Comparison of ENCODE assay signal across 1 cellular context in the genomic region with DNA sequence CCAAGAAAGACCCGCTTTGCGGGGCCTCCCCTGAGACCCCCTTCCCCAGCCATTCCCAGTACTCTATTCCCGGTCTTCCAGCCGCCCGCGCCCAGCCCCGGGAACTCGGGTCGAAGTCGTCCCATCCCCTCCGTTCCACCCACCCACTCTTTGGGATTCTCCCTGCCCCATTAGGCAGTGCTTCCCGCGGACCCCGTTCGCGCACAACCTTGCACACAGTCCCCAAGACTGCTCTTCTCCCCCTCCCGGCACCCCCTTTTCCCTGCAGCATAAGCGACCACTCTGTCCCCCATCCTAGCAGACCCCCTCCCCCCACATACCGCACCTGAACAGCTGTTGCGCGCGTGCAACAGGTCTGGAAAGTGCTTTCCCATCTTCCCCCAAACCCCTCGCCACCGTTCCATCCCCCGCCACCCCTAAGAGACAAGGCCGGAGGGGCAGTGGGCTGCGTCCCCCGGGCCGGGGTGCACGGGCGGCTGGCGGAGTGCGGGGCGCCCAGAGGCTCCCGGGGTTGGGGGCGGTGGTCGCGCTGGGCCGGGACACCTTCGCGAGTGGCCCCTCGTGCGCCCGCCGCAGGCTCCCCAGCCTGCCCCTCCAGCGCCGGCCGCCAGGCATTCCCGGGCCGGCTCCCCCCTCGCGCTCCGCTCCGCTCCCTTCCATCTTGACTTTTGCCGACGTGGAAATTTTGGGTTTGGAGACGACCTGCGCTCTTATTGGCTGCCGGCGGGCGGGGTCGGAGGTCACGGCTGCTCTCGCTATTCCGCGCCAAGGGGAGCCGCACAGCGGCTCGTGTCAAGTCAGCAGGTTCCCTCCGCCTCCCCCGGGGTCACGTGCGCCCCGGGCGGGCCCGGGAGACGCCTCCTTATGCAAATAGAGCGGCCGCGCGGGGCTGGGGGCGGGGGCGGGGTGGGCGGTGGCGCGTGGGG.
TF ChIP-seq lines count a peak whose summit lies in the region.

No MANE protein-coding gene starts in this region.

TF ChIP-seq in HepG2, 621 proteins besides CTCF, POLR2A, EP300 and RAD21 (continued from another document and continues in another):
- TF ChIP-seq FOSL2 (CRISPR knock-in tag; IDR thresholded peaks at IDR 0.05) (no peak), ATM (IDR thresholded peaks at IDR 0.05; ENCODE audit: borderline replicate concordance) (no peak), ATRX (CRISPR knock-in tag; IDR thresholded peaks at IDR 0.05; ENCODE audit: borderline replicate concordance) (no peak), IRX3 (CRISPR knock-in tag; IDR thresholded peaks at IDR 0.05; ENCODE audit: borderline replicate concordance, low read depth) (no peak), HOXA7 (CRISPR knock-in tag; IDR thresholded peaks at IDR 0.05) (no peak), SCMH1 (CRISPR knock-in tag; IDR thresholded peaks at IDR 0.05; ENCODE audit: borderline replicate concordance) (no peak), ZIK1 (CRISPR knock-in tag; IDR thresholded peaks at IDR 0.05; ENCODE audit: borderline replicate concordance, low read depth) (no peak), GLI4 (CRISPR knock-in tag; IDR thresholded peaks at IDR 0.05; ENCODE audit: borderline replicate concordance) (no peak), TCF7 (IDR thresholded peaks at IDR 0.05; ENCODE audit: low read depth) (peak; percentile 23; the same call in 1 of the 2 replicates), CBX2 (IDR thresholded peaks at IDR 0.05; ENCODE audit: low read depth, low read length) (no peak), CBX2 (CRISPR knock-in tag; IDR thresholded peaks at IDR 0.05; ENCODE audit: low read depth) (no peak), SOX6 (IDR thresholded peaks at IDR 0.05) (no peak), SOX6 (CRISPR knock-in tag; IDR thresholded peaks at IDR 0.05) (peak; percentile 27; the same call in 1 of the 2 replicates), RARA (CRISPR knock-in tag; IDR thresholded peaks at IDR 0.05) (0 out of 2 replicates have a peak, but pooled peaks have one; percentile 9), ATF7 (IDR thresholded peaks at IDR 0.05) (no peak), ATF7 (CRISPR knock-in tag; IDR thresholded peaks at IDR 0.05) (no peak), ZNF616 (CRISPR knock-in tag; IDR thresholded peaks at IDR 0.05; ENCODE audit: low read depth) (no peak), ZNF274 (CRISPR knock-in tag; IDR thresholded peaks at IDR 0.05) (no peak), KLF11 (CRISPR knock-in tag; IDR thresholded peaks at IDR 0.05) (no peak), LCORL (IDR thresholded peaks at IDR 0.05) (0 out of 2 replicates have a peak, but pooled peaks have one; percentile 35), LCORL (CRISPR knock-in tag; IDR thresholded peaks at IDR 0.05) (peak; percentile 75), HIVEP1 (CRISPR knock-in tag; IDR thresholded peaks at IDR 0.05) (0 out of 2 replicates have a peak, but pooled peaks have one; percentile 32), JARID2 (CRISPR knock-in tag; IDR thresholded peaks at IDR 0.05; ENCODE audit: insufficient replicate concordance) (no peak), U2AF2 (IDR thresholded peaks at IDR 0.05; ENCODE audit: low read depth, low read length) (no peak), RBM22 (optimal IDR thresholded peaks at IDR 0.05; ENCODE audit: low read length) (no peak), RBAK (CRISPR knock-in tag; IDR thresholded peaks at IDR 0.05) (no peak), NFYB (CRISPR knock-in tag; IDR thresholded peaks at IDR 0.05) (peak; percentile 78), BRD4 (CRISPR knock-in tag; IDR thresholded peaks at IDR 0.05) (no peak), MAFF (IDR thresholded peaks at IDR 0.05; ENCODE audit: low read depth, low read length) (peak; percentile 54; the same call in 1 of the 2 replicates), KDM5A (IDR thresholded peaks at IDR 0.05; ENCODE audit: borderline replicate concordance, low read length) (0 out of 2 replicates have a peak, but pooled peaks have one; percentile 51), JDP2 (CRISPR knock-in tag; IDR thresholded peaks at IDR 0.05; ENCODE audit: borderline replicate concordance) (no peak), ZNF615 (CRISPR knock-in tag; IDR thresholded peaks at IDR 0.05; ENCODE audit: borderline replicate concordance) (no peak), ZNF746 (CRISPR knock-in tag; IDR thresholded peaks at IDR 0.05) (no peak), HNRNPL (IDR thresholded peaks at IDR 0.05; ENCODE audit: low read depth, low read length) (0 out of 2 replicates have a peak, but pooled peaks have one; percentile 32)
- TF ChIP-seq, protein P1, sequence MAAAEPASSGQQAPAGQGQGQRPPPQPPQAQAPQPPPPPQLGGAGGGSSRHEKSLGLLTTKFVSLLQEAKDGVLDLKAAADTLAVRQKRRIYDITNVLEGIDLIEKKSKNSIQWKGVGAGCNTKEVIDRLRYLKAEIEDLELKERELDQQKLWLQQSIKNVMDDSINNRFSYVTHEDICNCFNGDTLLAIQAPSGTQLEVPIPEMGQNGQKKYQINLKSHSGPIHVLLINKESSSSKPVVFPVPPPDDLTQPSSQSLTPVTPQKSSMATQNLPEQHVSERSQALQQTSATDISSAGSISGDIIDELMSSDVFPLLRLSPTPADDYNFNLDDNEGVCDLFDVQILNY (CRISPR knock-in tag; conservative IDR thresholded peaks at IDR 0.05): 0 out of 2 replicates have a peak, but pooled peaks have one; percentile 40
- TF ChIP-seq, protein P2, sequence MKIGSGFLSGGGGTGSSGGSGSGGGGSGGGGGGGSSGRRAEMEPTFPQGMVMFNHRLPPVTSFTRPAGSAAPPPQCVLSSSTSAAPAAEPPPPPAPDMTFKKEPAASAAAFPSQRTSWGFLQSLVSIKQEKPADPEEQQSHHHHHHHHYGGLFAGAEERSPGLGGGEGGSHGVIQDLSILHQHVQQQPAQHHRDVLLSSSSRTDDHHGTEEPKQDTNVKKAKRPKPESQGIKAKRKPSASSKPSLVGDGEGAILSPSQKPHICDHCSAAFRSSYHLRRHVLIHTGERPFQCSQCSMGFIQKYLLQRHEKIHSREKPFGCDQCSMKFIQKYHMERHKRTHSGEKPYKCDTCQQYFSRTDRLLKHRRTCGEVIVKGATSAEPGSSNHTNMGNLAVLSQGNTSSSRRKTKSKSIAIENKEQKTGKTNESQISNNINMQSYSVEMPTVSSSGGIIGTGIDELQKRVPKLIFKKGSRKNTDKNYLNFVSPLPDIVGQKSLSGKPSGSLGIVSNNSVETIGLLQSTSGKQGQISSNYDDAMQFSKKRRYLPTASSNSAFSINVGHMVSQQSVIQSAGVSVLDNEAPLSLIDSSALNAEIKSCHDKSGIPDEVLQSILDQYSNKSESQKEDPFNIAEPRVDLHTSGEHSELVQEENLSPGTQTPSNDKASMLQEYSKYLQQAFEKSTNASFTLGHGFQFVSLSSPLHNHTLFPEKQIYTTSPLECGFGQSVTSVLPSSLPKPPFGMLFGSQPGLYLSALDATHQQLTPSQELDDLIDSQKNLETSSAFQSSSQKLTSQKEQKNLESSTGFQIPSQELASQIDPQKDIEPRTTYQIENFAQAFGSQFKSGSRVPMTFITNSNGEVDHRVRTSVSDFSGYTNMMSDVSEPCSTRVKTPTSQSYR (CRISPR knock-in tag; IDR thresholded peaks at IDR 0.05; ENCODE audit: borderline replicate concordance): peak; percentile 32; the same call in 1 of the 2 replicates
- TF ChIP-seq, protein P3, sequence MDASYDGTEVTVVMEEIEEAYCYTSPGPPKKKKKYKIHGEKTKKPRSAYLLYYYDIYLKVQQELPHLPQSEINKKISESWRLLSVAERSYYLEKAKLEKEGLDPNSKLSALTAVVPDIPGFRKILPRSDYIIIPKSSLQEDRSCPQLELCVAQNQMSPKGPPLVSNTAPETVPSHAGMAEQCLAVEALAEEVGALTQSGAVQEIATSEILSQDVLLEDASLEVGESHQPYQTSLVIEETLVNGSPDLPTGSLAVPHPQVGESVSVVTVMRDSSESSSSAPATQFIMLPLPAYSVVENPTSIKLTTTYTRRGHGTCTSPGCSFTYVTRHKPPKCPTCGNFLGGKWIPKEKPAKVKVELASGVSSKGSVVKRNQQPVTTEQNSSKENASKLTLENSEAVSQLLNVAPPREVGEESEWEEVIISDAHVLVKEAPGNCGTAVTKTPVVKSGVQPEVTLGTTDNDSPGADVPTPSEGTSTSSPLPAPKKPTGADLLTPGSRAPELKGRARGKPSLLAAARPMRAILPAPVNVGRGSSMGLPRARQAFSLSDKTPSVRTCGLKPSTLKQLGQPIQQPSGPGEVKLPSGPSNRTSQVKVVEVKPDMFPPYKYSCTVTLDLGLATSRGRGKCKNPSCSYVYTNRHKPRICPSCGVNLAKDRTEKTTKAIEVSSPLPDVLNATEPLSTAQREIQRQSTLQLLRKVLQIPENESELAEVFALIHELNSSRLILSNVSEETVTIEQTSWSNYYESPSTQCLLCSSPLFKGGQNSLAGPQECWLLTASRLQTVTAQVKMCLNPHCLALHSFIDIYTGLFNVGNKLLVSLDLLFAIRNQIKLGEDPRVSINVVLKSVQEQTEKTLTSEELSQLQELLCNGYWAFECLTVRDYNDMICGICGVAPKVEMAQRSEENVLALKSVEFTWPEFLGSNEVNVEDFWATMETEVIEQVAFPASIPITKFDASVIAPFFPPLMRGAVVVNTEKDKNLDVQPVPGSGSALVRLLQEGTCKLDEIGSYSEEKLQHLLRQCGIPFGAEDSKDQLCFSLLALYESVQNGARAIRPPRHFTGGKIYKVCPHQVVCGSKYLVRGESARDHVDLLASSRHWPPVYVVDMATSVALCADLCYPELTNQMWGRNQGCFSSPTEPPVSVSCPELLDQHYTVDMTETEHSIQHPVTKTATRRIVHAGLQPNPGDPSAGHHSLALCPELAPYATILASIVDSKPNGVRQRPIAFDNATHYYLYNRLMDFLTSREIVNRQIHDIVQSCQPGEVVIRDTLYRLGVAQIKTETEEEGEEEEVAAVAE (CRISPR knock-in tag; IDR thresholded peaks at IDR 0.05; ENCODE audit: borderline replicate concordance): no peak
- TF ChIP-seq, protein P4, sequence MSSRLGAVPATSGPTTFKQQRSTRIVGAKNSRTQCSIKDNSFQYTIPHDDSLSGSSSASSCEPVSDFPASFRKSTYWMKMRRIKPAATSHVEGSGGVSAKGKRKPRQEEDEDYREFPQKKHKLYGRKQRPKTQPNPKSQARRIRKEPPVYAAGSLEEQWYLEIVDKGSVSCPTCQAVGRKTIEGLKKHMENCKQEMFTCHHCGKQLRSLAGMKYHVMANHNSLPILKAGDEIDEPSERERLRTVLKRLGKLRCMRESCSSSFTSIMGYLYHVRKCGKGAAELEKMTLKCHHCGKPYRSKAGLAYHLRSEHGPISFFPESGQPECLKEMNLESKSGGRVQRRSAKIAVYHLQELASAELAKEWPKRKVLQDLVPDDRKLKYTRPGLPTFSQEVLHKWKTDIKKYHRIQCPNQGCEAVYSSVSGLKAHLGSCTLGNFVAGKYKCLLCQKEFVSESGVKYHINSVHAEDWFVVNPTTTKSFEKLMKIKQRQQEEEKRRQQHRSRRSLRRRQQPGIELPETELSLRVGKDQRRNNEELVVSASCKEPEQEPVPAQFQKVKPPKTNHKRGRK (CRISPR knock-in tag; IDR thresholded peaks at IDR 0.05): no peak
- TF ChIP-seq, protein P5, sequence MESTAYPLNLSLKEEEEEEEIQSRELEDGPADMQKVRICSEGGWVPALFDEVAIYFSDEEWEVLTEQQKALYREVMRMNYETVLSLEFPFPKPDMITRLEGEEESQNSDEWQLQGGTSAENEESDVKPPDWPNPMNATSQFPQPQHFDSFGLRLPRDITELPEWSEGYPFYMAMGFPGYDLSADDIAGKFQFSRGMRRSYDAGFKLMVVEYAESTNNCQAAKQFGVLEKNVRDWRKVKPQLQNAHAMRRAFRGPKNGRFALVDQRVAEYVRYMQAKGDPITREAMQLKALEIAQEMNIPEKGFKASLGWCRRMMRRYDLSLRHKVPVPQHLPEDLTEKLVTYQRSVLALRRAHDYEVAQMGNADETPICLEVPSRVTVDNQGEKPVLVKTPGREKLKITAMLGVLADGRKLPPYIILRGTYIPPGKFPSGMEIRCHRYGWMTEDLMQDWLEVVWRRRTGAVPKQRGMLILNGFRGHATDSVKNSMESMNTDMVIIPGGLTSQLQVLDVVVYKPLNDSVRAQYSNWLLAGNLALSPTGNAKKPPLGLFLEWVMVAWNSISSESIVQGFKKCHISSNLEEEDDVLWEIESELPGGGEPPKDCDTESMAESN (CRISPR knock-in tag; conservative IDR thresholded peaks at IDR 0.05): peak; percentile 46
- TF ChIP-seq, protein P6, sequence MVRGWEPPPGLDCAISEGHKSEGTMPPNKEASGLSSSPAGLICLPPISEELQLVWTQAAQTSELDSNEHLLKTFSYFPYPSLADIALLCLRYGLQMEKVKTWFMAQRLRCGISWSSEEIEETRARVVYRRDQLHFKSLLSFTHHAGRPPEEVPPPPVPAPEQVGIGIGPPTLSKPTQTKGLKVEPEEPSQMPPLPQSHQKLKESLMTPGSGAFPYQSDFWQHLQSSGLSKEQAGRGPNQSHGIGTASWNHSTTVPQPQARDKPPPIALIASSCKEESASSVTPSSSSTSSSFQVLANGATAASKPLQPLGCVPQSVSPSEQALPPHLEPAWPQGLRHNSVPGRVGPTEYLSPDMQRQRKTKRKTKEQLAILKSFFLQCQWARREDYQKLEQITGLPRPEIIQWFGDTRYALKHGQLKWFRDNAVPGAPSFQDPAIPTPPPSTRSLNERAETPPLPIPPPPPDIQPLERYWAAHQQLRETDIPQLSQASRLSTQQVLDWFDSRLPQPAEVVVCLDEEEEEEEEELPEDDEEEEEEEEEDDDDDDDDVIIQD (CRISPR knock-in tag; IDR thresholded peaks at IDR 0.05; ENCODE audit: low read depth): no peak
- TF ChIP-seq, protein P7, sequence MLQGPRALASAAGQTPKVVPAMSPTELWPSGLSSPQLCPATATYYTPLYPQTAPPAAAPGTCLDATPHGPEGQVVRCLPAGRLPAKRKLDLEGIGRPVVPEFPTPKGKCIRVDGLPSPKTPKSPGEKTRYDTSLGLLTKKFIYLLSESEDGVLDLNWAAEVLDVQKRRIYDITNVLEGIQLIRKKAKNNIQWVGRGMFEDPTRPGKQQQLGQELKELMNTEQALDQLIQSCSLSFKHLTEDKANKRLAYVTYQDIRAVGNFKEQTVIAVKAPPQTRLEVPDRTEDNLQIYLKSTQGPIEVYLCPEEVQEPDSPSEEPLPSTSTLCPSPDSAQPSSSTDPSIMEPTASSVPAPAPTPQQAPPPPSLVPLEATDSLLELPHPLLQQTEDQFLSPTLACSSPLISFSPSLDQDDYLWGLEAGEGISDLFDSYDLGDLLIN (CRISPR knock-in tag; IDR thresholded peaks at IDR 0.05; ENCODE audit: borderline replicate concordance): no peak
- TF ChIP-seq, protein P8, sequence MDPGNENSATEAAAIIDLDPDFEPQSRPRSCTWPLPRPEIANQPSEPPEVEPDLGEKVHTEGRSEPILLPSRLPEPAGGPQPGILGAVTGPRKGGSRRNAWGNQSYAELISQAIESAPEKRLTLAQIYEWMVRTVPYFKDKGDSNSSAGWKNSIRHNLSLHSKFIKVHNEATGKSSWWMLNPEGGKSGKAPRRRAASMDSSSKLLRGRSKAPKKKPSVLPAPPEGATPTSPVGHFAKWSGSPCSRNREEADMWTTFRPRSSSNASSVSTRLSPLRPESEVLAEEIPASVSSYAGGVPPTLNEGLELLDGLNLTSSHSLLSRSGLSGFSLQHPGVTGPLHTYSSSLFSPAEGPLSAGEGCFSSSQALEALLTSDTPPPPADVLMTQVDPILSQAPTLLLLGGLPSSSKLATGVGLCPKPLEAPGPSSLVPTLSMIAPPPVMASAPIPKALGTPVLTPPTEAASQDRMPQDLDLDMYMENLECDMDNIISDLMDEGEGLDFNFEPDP (CRISPR knock-in tag; conservative IDR thresholded peaks at IDR 0.05): 0 out of 2 replicates have a peak, but pooled peaks have one; percentile 53
- TF ChIP-seq, protein P9, sequence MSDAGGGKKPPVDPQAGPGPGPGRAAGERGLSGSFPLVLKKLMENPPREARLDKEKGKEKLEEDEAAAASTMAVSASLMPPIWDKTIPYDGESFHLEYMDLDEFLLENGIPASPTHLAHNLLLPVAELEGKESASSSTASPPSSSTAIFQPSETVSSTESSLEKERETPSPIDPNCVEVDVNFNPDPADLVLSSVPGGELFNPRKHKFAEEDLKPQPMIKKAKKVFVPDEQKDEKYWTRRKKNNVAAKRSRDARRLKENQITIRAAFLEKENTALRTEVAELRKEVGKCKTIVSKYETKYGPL (CRISPR knock-in tag; IDR thresholded peaks at IDR 0.05): no peak
- TF ChIP-seq, protein P10, sequence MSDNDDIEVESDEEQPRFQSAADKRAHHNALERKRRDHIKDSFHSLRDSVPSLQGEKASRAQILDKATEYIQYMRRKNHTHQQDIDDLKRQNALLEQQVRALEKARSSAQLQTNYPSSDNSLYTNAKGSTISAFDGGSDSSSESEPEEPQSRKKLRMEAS (IDR thresholded peaks at IDR 0.05): peak; percentile 70
